ENCODE assay signal across 10 cellular contexts in genomic region chr3:183159319-183159718, GRCh38. TPM values are rescaled to one million over a fixed set of nuclear protein-coding genes. Genes with fewer than 3 reads are reported as not detected.
A peak's percentile ranks its signal among the peaks of the same experiment; 100 is the strongest.
DNase-seq lines count a peak whose midpoint lies in the region; ATAC-seq, FAIRE-seq and TF ChIP-seq lines count a peak whose summit lies in the region.
"Had no signal": no experiment of that assay in that cellular context is flagged by ENCODE, and none has a peak within 500 bp of the region (broad histone marks: within the 10 kb centered on the region; RNA-seq: fewer than 3 reads in every experiment).

No MANE protein-coding gene starts in this region.

- H3K4me1 ChIP-seq in OCI-LY1 (ENCODE audit: insufficient read depth, low read length, severe bottlenecking) (peaks cover 16% of the 10 kb centered on the region), H1 (replicated peaks in 1 of 4; ENCODE audit: control insufficient read depth in 3 of 4, insufficient read depth in 4 of 4, low read length in 3 of 4) (peaks cover 0 to 8% (median 2%) of the 10 kb centered on the region in 4 experiments; a peak in 2 of 7 replicates)

- 73% methylated on average over 4 of the region's 4 CpGs; no CpG with 5 or more reads in 1 of the 2 experiments for WGBS in H1 (ENCODE audit: extremely low coverage in 1 of 2, insufficient coverage in 1 of 2, insufficient read length in 1 of 2, insufficient replicate concordance in 2 of 2, low coverage in 1 of 2, low lambda C conversion rate in 2 of 2, missing lambda C conversion rate in 1 of 2), 2 experiments

- H3K36me3 ChIP-seq in GM06990 (ENCODE audit: control insufficient read depth, insufficient read depth, low read length): peaks cover 6% of the 10 kb centered on the region
- H3K36me3 ChIP-seq in OCI-LY1 (ENCODE audit: insufficient read depth, low read length): no peaks in the 10 kb centered on the region
- no peaks in the 10 kb centered on the region for H3K36me3 ChIP-seq in H1 (ENCODE audit: control insufficient read depth in 2 of 4, insufficient read depth in 4 of 4, low read length in 3 of 4)

- TF ChIP-seq RAD21 in H1 (IDR thresholded peaks at IDR 0.05 in 1 of 2, conservative IDR thresholded peaks at IDR 0.05 in 1 of 2; ENCODE audit: low read depth in 2 of 2, low read length in 2 of 2): peak in 1 of 2 experiments; percentile 16; a peak in 1 of 4 replicates

- H2BK5ac ChIP-seq in H1 (ENCODE audit: low read depth, low read length): no peak overlapping the region

- H3K79me2 ChIP-seq in OCI-LY1 (ENCODE audit: insufficient read depth, low read length): no peaks in the 10 kb centered on the region
- no peaks in the 10 kb centered on the region for H3K79me2 ChIP-seq in H1 (ENCODE audit: control insufficient read depth in 1 of 2, insufficient read depth in 2 of 2, low read length in 2 of 2)

- no peak overlapping the region for H3K4ac ChIP-seq in H1 (replicated peaks; ENCODE audit: insufficient read length, low read depth, low read length)

- no peak overlapping the region for H4K91ac ChIP-seq in H1 (replicated peaks; ENCODE audit: insufficient read length, low read length)

- TF ChIP-seq CTCF in AG04450 (IDR thresholded peaks at IDR 0.05; ENCODE audit: low read depth, low read length) (peak; percentile 24; the same call in 1 of the 2 replicates), GM06990 (IDR thresholded peaks at IDR 0.05; ENCODE audit: insufficient read depth, low read length, poor library complexity, severe bottlenecking) (peak; percentile 68), OCI-LY1 (IDR thresholded peaks at IDR 0.05; ENCODE audit: low read length) (peak; percentile 64), H1 (IDR thresholded peaks at IDR 0.05; ENCODE audit: control extremely low read depth in 1 of 3, insufficient read depth in 1 of 3, low read depth in 1 of 3, low read length in 3 of 3) (peak in 2 of 3 experiments; percentile 29 to 34; a peak in 2 of 4 replicates)

- H3F3A ChIP-seq in OCI-LY1 (ENCODE audit: insufficient read depth, low read length): no peaks in the 10 kb centered on the region

- H3K4me2 ChIP-seq in OCI-LY1 (ENCODE audit: low read length): no peak overlapping the region
- no peak overlapping the region for H3K4me2 ChIP-seq in H1 (ENCODE audit: insufficient read depth in 1 of 2, low read depth in 2 of 2, low read length in 2 of 2)

- FAIRE-seq in H1 (lab: Jason Lieb, UNC): no peak

- no peak overlapping the region for H3K23ac ChIP-seq in H1 (ENCODE audit: insufficient read length)

- no peak for TF ChIP-seq POLR2A in H1 (IDR thresholded peaks at IDR 0.05; ENCODE audit: control extremely low read depth in 1 of 2, low read depth in 2 of 2, low read length in 2 of 2)

- no peak overlapping the region for H2BK120ac ChIP-seq in H1 (replicated peaks; ENCODE audit: low read depth, low read length)

- TF ChIP-seq EP300 in H1 (IDR thresholded peaks at IDR 0.05; ENCODE audit: borderline replicate concordance in 1 of 2, low read depth in 2 of 2, low read length in 2 of 2): no peak

- POLR2A ChIA-PET in AG04450 (lab: Yijun Ruan, JAX): no interaction called here
- POLR2A ChIA-PET in H1 (lab: Charles Lee; ENCODE audit: partially characterized antibody): no interaction called here

- H3K18ac ChIP-seq in H1 (ENCODE audit: extremely low read depth, low read length): no peak overlapping the region

- no peak for DNase-seq in AG04450 (ENCODE audit: low read depth, low spot score)
- DNase-seq in GM06990 (ENCODE audit: extremely low read depth, insufficient read length): no peak
- DNase-seq in H1 (ENCODE audit: low read depth in 1 of 2, low spot score in 2 of 2): no peak
- no peak for DNase-seq in ecto neural progenitor cell (ENCODE audit: low spot score)
- DNase-seq in left lobe of liver (ENCODE audit: low spot score): no peak
- DNase-seq in activated effector memory CD4-positive, alpha-beta T cell treated with Interleukin-2 at 50 U/mL for 16 hours: no peak
- DNase-seq in activated CD4-positive, alpha-beta T cell treated with anti-CD3 and anti-CD28 coated beads, Interleukin-2, amount 50 U/mL, for 1 hour: no peak
- DNase-seq: activated naive CD8-positive, alpha-beta T cell treated with anti-CD3 and anti-CD28 coated beads, Interleukin-2, amount 10 ng/mL, durations not matched to agents 7 days and 5 days; mammary epithelial cell had no signal

- H3K9ac ChIP-seq in OCI-LY1 (ENCODE audit: low read length): no peak overlapping the region
- no peak overlapping the region for H3K9ac ChIP-seq in H1 (replicated peaks in 1 of 4; ENCODE audit: extremely low read depth in 1 of 4, low read depth in 3 of 4, low read length in 3 of 4)

- H3K79me1 ChIP-seq in H1 (ENCODE audit: low read depth, low read length): no peaks in the 10 kb centered on the region

- no peak overlapping the region for H4K8ac ChIP-seq in H1 (ENCODE audit: extremely low read depth, insufficient read depth, low read length)

- peaks cover 6% of the 10 kb centered on the region; the same call in 1 of the 2 replicates for H3K23me2 ChIP-seq in H1 (ENCODE audit: low read depth, low read length)

- no peak overlapping the region for H3K56ac ChIP-seq in H1 (replicated peaks; ENCODE audit: insufficient read length, low read depth, low read length)

- H3K9me3 ChIP-seq in AG04450 (ENCODE audit: control insufficient read depth, insufficient read depth, low read length) (peaks cover 4% of the 10 kb centered on the region; the same call in 1 of the 2 replicates), OCI-LY1 (ENCODE audit: low read length) (no peaks in the 10 kb centered on the region), H1 (ENCODE audit: insufficient read depth in 2 of 2, low read depth in 1 of 2, low read length in 1 of 2) (no peaks in the 10 kb centered on the region)

- no peak overlapping the region for H4K5ac ChIP-seq in H1 (ENCODE audit: insufficient read length, low read depth, low read length)

- H2AFZ ChIP-seq in OCI-LY1 (ENCODE audit: low read length) (no peak overlapping the region), H1 (ENCODE audit: low read length) (no peak overlapping the region)

- H2AK5ac ChIP-seq in H1 (ENCODE audit: low read depth, low read length): no peak overlapping the region

- H3K14ac ChIP-seq in H1 (ENCODE audit: insufficient read length): no peak overlapping the region

- no peak overlapping the region for H2BK12ac ChIP-seq in H1 (ENCODE audit: low read depth, low read length)

- H3K9me2 ChIP-seq in OCI-LY1 (ENCODE audit: low read depth, low read length): no peaks in the 10 kb centered on the region

- CTCF ChIA-PET in AG04450 (lab: Charles Lee): no interaction called here
- CTCF ChIA-PET in H1 (lab: Charles Lee; ENCODE audit: partially characterized antibody): interaction anchor here (0.8 to 2.4 kb wide), 8 partner anchors 19 to 320 kb away, joined by 3 to 10 read pairs (median 4); no protein-coding TSS in a partner anchor

- H3K27me3 ChIP-seq in AG04450 (ENCODE audit: control insufficient read depth, insufficient read depth, low read length) (peaks cover 19% of the 10 kb centered on the region), GM06990 (replicated peaks; ENCODE audit: control insufficient read depth, insufficient read depth, low read length) (no peaks in the 10 kb centered on the region), OCI-LY1 (ENCODE audit: insufficient read depth, low read length) (peaks cover 19% of the 10 kb centered on the region), H1 (replicated peaks in 1 of 4; ENCODE audit: control insufficient read depth in 3 of 4, extremely low read depth in 1 of 4, insufficient read depth in 3 of 4, low read length in 3 of 4) (peaks cover 3 to 26% (median 21%) of the 10 kb centered on the region in 4 experiments)

- no peak overlapping the region for H2BK20ac ChIP-seq in H1 (ENCODE audit: low read length)

- ATAC-seq in left lobe of liver: no peak

- H4K20me1 ChIP-seq in OCI-LY1 (ENCODE audit: insufficient read depth, low read length) (no peaks in the 10 kb centered on the region), H1 (replicated peaks in 1 of 2; ENCODE audit: control insufficient read depth in 1 of 2, insufficient read depth in 2 of 2, low read length in 2 of 2) (peaks cover 0 to 3% of the 10 kb centered on the region in 2 experiments)

- no peak overlapping the region for H2BK15ac ChIP-seq in H1 (ENCODE audit: low read length)

- H3K4me3 ChIP-seq in AG04450 (ENCODE audit: low read depth, low read length) (no peak overlapping the region), GM06990 (replicated peaks; ENCODE audit: low read depth, low read length) (peak overlapping the region; percentile 15; the same call in 1 of the 2 replicates), OCI-LY1 (ENCODE audit: low read depth, low read length, poor library complexity, severe bottlenecking) (no peak overlapping the region), H1 (ENCODE audit: extremely low read depth in 1 of 4, insufficient read depth in 2 of 4, low read depth in 3 of 4, low read length in 4 of 4) (no peak overlapping the region)

- H3K27ac ChIP-seq in AG04450 (ENCODE audit: low read depth, low read length) (no peak overlapping the region), OCI-LY1 (ENCODE audit: low read depth, low read length, poor library complexity, severe bottlenecking) (no peak overlapping the region), H1 (ENCODE audit: low read depth, low read length) (no peak overlapping the region)

TF ChIP-seq in H1, 55 proteins besides CTCF, POLR2A, EP300 and RAD21 (continues in another document):
- no peak for TF ChIP-seq CTBP2 (IDR thresholded peaks at IDR 0.05; ENCODE audit: borderline replicate concordance, insufficient read depth, insufficient read length, low read length)
- no peak for TF ChIP-seq SIRT6 (IDR thresholded peaks at IDR 0.05; ENCODE audit: low read length)
- TF ChIP-seq SUZ12 (IDR thresholded peaks at IDR 0.05; ENCODE audit: low read length): no peak
- TF ChIP-seq NANOG (IDR thresholded peaks at IDR 0.05; ENCODE audit: insufficient read depth, low read depth, low read length, poor library complexity, severe bottlenecking): no peak
- no peak for TF ChIP-seq CBX5 (IDR thresholded peaks at IDR 0.05; ENCODE audit: low read depth, low read length)
- TF ChIP-seq JUND (IDR thresholded peaks at IDR 0.05; ENCODE audit: low read length): no peak
- TF ChIP-seq SRF (IDR thresholded peaks at IDR 0.05; ENCODE audit: low read depth, low read length): no peak

RNA-seq across cellular contexts. Expression of gene LAMP3, which starts 3.2 kb away (rescaled TPM):
- 0.02 and 0.05 TPM in 2 replicates for polyA plus RNA-seq in AG04450 (2011; rRNA removed)
- polyA minus RNA-seq in AG04450 (2011; rRNA and poly(A)+ RNA removed): not detected in 2 replicates
- 0.20 TPM in 1 of 2 replicates, not detected in the other for total RNA-seq in H1 (2021; fragmentation: NEBNext Ultra II Directional; extraction: Animal tissue kit (Norgen Biotek cat#: 25700))
- 0.17 and 0.20 TPM in 2 replicates for polyA plus RNA-seq in H1 (2011; rRNA removed)
- 0.19 TPM for polyA plus RNA-seq in H1 (2011; cell fraction: cytosol; rRNA removed)
- 0.34 TPM for polyA plus RNA-seq in H1 (2011; cell fraction: nucleus; rRNA removed)
- polyA plus RNA-seq in H1 (2012, experiment 1 of 2): 0.23 to 0.32 TPM (median 0.24 TPM) in 3 of 4 replicates, not detected in the other
- polyA plus RNA-seq in H1 (2012, experiment 2 of 2): 0.22 TPM
- polyA plus RNA-seq in H1 (2013, experiment 1 of 2): 0.85 TPM
- polyA plus RNA-seq in H1 (2013, experiment 2 of 2): 0.94 TPM
- polyA minus RNA-seq in H1 (2011; rRNA and poly(A)+ RNA removed): 0.66 TPM in 1 of 2 replicates, not detected in the other
- polyA minus RNA-seq in H1 (2011; cell fraction: cytosol; rRNA and poly(A)+ RNA removed): not detected
- not detected for polyA minus RNA-seq in H1 (2011; cell fraction: nucleus; rRNA and poly(A)+ RNA removed)
- 0.38 TPM for total RNA-seq in left lobe of liver
